In the genomic region with DNA sequence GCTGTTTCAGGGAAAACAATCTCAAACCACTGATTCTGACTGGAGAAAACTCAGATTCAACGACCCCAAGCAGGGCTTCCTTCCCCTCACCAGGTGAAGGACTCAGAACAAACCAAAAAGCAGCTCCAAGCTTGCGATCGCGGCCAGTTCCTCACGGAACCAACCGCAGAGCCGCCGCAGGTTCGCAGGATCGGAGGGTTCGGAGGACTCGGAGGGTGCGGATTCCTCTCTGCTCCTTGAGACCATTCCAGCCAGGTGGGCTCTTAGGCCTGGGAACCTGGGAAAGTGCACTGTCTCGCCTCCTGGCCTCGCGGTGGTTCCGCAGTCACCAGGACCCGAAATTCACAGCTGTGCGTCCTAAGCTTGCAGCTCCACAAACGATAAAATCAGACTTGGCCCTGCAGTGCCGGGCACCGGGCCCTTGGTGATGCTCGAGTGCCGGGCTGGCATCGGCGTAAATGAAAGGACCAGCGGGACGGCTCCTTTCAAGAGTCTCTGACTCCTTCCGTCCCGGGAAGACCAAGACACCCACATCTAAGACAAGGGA, we compare ENCODE assay signal across 1 cellular context.
TF ChIP-seq lines count a peak whose summit lies in the region.

No MANE protein-coding gene starts in this region.

TF ChIP-seq in K562, 482 proteins besides CTCF, POLR2A, EP300 and RAD21 (continued from another document and continues in another):
- TF ChIP-seq, protein P1, sequence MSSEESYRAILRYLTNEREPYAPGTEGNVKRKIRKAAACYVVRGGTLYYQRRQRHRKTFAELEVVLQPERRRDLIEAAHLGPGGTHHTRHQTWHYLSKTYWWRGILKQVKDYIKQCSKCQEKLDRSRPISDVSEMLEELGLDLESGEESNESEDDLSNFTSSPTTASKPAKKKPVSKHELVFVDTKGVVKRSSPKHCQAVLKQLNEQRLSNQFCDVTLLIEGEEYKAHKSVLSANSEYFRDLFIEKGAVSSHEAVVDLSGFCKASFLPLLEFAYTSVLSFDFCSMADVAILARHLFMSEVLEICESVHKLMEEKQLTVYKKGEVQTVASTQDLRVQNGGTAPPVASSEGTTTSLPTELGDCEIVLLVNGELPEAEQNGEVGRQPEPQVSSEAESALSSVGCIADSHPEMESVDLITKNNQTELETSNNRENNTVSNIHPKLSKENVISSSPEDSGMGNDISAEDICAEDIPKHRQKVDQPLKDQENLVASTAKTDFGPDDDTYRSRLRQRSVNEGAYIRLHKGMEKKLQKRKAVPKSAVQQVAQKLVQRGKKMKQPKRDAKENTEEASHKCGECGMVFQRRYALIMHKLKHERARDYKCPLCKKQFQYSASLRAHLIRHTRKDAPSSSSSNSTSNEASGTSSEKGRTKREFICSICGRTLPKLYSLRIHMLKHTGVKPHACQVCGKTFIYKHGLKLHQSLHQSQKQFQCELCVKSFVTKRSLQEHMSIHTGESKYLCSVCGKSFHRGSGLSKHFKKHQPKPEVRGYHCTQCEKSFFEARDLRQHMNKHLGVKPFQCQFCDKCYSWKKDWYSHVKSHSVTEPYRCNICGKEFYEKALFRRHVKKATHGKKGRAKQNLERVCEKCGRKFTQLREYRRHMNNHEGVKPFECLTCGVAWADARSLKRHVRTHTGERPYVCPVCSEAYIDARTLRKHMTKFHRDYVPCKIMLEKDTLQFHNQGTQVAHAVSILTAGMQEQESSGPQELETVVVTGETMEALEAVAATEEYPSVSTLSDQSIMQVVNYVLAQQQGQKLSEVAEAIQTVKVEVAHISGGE (CRISPR knock-in tag; IDR thresholded peaks at IDR 0.05): 0 out of 6 replicates have a peak, but pooled peaks of 1 of the 3 experiments have one; percentile 10
- TF ChIP-seq ZBTB7A (IDR thresholded peaks at IDR 0.05; ENCODE audit: borderline replicate concordance, control insufficient read depth, low read depth, low read length): no peak
- TF ChIP-seq FOXK2 (conservative IDR thresholded peaks at IDR 0.05 in 1 of 2, IDR thresholded peaks at IDR 0.05 in 1 of 2; ENCODE audit: low read depth in 2 of 2): no peak
- TF ChIP-seq TCF3 (CRISPR knock-in tag; IDR thresholded peaks at IDR 0.05): no peak
- no peak; the same call in 1 of the 2 replicates for TF ChIP-seq XRCC5 (IDR thresholded peaks at IDR 0.05; ENCODE audit: low read depth, low read length)
- TF ChIP-seq RBM17 (IDR thresholded peaks at IDR 0.05; ENCODE audit: borderline replicate concordance, low read depth, low read length): no peak
- TF ChIP-seq FOXA1 (IDR thresholded peaks at IDR 0.05; ENCODE audit: borderline replicate concordance): no peak
- no peak for TF ChIP-seq KLF16 (IDR thresholded peaks at IDR 0.05)
- 0 out of 2 replicates have a peak, but pooled peaks have one; percentile 24 for TF ChIP-seq CREM (IDR thresholded peaks at IDR 0.05; ENCODE audit: low read depth)
- no peak for TF ChIP-seq BHLHE40 (IDR thresholded peaks at IDR 0.05; ENCODE audit: low read length)
- TF ChIP-seq BCL6 (CRISPR knock-in tag; IDR thresholded peaks at IDR 0.05): no peak
- TF ChIP-seq HMG20A (CRISPR knock-in tag; conservative IDR thresholded peaks at IDR 0.05): no peak
- TF ChIP-seq, protein P2, sequence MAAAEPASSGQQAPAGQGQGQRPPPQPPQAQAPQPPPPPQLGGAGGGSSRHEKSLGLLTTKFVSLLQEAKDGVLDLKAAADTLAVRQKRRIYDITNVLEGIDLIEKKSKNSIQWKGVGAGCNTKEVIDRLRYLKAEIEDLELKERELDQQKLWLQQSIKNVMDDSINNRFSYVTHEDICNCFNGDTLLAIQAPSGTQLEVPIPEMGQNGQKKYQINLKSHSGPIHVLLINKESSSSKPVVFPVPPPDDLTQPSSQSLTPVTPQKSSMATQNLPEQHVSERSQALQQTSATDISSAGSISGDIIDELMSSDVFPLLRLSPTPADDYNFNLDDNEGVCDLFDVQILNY (CRISPR knock-in tag; IDR thresholded peaks at IDR 0.05): no peak
- no peak for TF ChIP-seq ZNF347 (CRISPR knock-in tag; IDR thresholded peaks at IDR 0.05; ENCODE audit: low read depth)
- no peak for TF ChIP-seq XRCC4 (IDR thresholded peaks at IDR 0.05; ENCODE audit: extremely low read depth, insufficient read depth, insufficient read length)
- no peak for TF ChIP-seq ZEB2 (IDR thresholded peaks at IDR 0.05)
- TF ChIP-seq, protein P3, sequence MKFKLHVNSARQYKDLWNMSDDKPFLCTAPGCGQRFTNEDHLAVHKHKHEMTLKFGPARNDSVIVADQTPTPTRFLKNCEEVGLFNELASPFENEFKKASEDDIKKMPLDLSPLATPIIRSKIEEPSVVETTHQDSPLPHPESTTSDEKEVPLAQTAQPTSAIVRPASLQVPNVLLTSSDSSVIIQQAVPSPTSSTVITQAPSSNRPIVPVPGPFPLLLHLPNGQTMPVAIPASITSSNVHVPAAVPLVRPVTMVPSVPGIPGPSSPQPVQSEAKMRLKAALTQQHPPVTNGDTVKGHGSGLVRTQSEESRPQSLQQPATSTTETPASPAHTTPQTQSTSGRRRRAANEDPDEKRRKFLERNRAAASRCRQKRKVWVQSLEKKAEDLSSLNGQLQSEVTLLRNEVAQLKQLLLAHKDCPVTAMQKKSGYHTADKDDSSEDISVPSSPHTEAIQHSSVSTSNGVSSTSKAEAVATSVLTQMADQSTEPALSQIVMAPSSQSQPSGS (CRISPR knock-in tag; IDR thresholded peaks at IDR 0.05): no peak
- TF ChIP-seq, protein P4, sequence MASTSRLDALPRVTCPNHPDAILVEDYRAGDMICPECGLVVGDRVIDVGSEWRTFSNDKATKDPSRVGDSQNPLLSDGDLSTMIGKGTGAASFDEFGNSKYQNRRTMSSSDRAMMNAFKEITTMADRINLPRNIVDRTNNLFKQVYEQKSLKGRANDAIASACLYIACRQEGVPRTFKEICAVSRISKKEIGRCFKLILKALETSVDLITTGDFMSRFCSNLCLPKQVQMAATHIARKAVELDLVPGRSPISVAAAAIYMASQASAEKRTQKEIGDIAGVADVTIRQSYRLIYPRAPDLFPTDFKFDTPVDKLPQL (IDR thresholded peaks at IDR 0.05; ENCODE audit: extremely low read depth, insufficient read length): no peak
- TF ChIP-seq PHB (CRISPR knock-in tag; IDR thresholded peaks at IDR 0.05): no peak
- no peak for TF ChIP-seq BRD9 (IDR thresholded peaks at IDR 0.05; ENCODE audit: low read depth, partially characterized antibody)
- no peak for TF ChIP-seq CCAR2 (IDR thresholded peaks at IDR 0.05; ENCODE audit: low read depth, low read length)
- no peak for TF ChIP-seq YY1 (IDR thresholded peaks at IDR 0.05; ENCODE audit: borderline replicate concordance in 1 of 3, control insufficient read depth in 1 of 3, extremely low read depth in 1 of 3, insufficient read depth in 3 of 3, insufficient read length in 1 of 3, insufficient replicate concordance in 2 of 3, low read depth in 1 of 3, low read length in 2 of 3)
- no peak for TF ChIP-seq RAD51 (IDR thresholded peaks at IDR 0.05; ENCODE audit: borderline replicate concordance, low read depth)
- TF ChIP-seq, protein P5, sequence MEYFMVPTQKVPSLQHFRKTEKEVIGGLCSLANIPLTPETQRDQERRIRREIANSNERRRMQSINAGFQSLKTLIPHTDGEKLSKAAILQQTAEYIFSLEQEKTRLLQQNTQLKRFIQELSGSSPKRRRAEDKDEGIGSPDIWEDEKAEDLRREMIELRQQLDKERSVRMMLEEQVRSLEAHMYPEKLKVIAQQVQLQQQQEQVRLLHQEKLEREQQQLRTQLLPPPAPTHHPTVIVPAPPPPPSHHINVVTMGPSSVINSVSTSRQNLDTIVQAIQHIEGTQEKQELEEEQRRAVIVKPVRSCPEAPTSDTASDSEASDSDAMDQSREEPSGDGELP (CRISPR knock-in tag; IDR thresholded peaks at IDR 0.05; ENCODE audit: borderline replicate concordance): peak; percentile 93
- TF ChIP-seq ZNF436 (CRISPR knock-in tag; IDR thresholded peaks at IDR 0.05): no peak
- TF ChIP-seq, protein P6, sequence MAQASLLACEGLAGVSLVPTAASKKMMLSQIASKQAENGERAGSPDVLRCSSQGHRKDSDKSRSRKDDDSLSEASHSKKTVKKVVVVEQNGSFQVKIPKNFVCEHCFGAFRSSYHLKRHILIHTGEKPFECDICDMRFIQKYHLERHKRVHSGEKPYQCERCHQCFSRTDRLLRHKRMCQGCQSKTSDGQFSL (CRISPR knock-in tag; IDR thresholded peaks at IDR 0.05): no peak
- TF ChIP-seq, protein P6 (tag; IDR thresholded peaks at IDR 0.05): no peak
- no peak for TF ChIP-seq TAL1 (IDR thresholded peaks at IDR 0.05)
- TF ChIP-seq, protein P7, sequence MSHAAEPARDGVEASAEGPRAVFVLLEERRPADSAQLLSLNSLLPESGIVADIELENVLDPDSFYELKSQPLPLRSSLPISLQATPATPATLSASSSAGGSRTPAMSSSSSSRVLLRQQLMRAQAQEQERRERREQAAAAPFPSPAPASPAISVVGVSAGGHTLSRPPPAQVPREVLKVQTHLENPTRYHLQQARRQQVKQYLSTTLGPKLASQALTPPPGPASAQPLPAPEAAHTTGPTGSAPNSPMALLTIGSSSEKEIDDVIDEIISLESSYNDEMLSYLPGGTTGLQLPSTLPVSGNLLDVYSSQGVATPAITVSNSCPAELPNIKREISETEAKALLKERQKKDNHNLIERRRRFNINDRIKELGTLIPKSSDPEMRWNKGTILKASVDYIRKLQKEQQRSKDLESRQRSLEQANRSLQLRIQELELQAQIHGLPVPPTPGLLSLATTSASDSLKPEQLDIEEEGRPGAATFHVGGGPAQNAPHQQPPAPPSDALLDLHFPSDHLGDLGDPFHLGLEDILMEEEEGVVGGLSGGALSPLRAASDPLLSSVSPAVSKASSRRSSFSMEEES (CRISPR knock-in tag; IDR thresholded peaks at IDR 0.05): no peak
- TF ChIP-seq ZNF232 (CRISPR knock-in tag; IDR thresholded peaks at IDR 0.05): no peak
- TF ChIP-seq CHD1 (IDR thresholded peaks at IDR 0.05; ENCODE audit: low read length): no peak
- no peak for TF ChIP-seq ATF7 (IDR thresholded peaks at IDR 0.05)
- no peak for TF ChIP-seq HDGF (IDR thresholded peaks at IDR 0.05)
- TF ChIP-seq ZNF561 (CRISPR knock-in tag; conservative IDR thresholded peaks at IDR 0.05): no peak
- no peak for TF ChIP-seq BRCA1 (IDR thresholded peaks at IDR 0.05)
- TF ChIP-seq BRCA1 (CRISPR knock-in tag; IDR thresholded peaks at IDR 0.05): no peak
- TF ChIP-seq ARHGAP35 (IDR thresholded peaks at IDR 0.05; ENCODE audit: partially characterized antibody): no peak
- TF ChIP-seq CREB1 (IDR thresholded peaks at IDR 0.05): no peak
- TF ChIP-seq CREB1 (CRISPR knock-in tag; IDR thresholded peaks at IDR 0.05): no peak
- no peak for TF ChIP-seq CAMTA2 (CRISPR knock-in tag; conservative IDR thresholded peaks at IDR 0.05)
- no peak for TF ChIP-seq ILK (tag; IDR thresholded peaks at IDR 0.05; ENCODE audit: borderline replicate concordance, low read depth)
- TF ChIP-seq ZNF696 (CRISPR knock-in tag; conservative IDR thresholded peaks at IDR 0.05): no peak
- no peak for TF ChIP-seq ZKSCAN1 (IDR thresholded peaks at IDR 0.05; ENCODE audit: low read depth, low read length)
- TF ChIP-seq SREBF2 (CRISPR knock-in tag; IDR thresholded peaks at IDR 0.05): no peak
- TF ChIP-seq, protein P8, sequence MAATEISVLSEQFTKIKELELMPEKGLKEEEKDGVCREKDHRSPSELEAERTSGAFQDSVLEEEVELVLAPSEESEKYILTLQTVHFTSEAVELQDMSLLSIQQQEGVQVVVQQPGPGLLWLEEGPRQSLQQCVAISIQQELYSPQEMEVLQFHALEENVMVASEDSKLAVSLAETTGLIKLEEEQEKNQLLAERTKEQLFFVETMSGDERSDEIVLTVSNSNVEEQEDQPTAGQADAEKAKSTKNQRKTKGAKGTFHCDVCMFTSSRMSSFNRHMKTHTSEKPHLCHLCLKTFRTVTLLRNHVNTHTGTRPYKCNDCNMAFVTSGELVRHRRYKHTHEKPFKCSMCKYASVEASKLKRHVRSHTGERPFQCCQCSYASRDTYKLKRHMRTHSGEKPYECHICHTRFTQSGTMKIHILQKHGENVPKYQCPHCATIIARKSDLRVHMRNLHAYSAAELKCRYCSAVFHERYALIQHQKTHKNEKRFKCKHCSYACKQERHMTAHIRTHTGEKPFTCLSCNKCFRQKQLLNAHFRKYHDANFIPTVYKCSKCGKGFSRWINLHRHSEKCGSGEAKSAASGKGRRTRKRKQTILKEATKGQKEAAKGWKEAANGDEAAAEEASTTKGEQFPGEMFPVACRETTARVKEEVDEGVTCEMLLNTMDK (IDR thresholded peaks at IDR 0.05; ENCODE audit: borderline replicate concordance, insufficient read depth, low read depth, low read length, poor library complexity, severe bottlenecking): no peak
- TF ChIP-seq CEBPG (CRISPR knock-in tag; IDR thresholded peaks at IDR 0.05): no peak
- TF ChIP-seq CEBPG (tag; conservative IDR thresholded peaks at IDR 0.05 in 1 of 2, IDR thresholded peaks at IDR 0.05 in 1 of 2): no peak
- TF ChIP-seq, protein P9, sequence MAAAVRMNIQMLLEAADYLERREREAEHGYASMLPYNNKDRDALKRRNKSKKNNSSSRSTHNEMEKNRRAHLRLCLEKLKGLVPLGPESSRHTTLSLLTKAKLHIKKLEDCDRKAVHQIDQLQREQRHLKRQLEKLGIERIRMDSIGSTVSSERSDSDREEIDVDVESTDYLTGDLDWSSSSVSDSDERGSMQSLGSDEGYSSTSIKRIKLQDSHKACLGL (CRISPR knock-in tag; IDR thresholded peaks at IDR 0.05; ENCODE audit: borderline replicate concordance, poor library complexity, severe bottlenecking): no peak
- no peak for TF ChIP-seq ZNF146 (CRISPR knock-in tag; IDR thresholded peaks at IDR 0.05; ENCODE audit: unreplicated experiment)
- TF ChIP-seq JUNB (CRISPR knock-in tag; conservative IDR thresholded peaks at IDR 0.05): no peak
- TF ChIP-seq, protein P10, sequence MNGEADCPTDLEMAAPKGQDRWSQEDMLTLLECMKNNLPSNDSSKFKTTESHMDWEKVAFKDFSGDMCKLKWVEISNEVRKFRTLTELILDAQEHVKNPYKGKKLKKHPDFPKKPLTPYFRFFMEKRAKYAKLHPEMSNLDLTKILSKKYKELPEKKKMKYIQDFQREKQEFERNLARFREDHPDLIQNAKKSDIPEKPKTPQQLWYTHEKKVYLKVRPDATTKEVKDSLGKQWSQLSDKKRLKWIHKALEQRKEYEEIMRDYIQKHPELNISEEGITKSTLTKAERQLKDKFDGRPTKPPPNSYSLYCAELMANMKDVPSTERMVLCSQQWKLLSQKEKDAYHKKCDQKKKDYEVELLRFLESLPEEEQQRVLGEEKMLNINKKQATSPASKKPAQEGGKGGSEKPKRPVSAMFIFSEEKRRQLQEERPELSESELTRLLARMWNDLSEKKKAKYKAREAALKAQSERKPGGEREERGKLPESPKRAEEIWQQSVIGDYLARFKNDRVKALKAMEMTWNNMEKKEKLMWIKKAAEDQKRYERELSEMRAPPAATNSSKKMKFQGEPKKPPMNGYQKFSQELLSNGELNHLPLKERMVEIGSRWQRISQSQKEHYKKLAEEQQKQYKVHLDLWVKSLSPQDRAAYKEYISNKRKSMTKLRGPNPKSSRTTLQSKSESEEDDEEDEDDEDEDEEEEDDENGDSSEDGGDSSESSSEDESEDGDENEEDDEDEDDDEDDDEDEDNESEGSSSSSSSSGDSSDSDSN (IDR thresholded peaks at IDR 0.05; ENCODE audit: borderline replicate concordance in 1 of 2, low read depth in 2 of 2, low read length in 2 of 2): no peak
- peak; percentile 90 for TF ChIP-seq RBBP5 (IDR thresholded peaks at IDR 0.05; ENCODE audit: borderline replicate concordance, insufficient read depth, low read length, poor library complexity, severe bottlenecking)
